1 cellular context compared by ENCODE assay signal in genomic region chr7:131107343-131108211, GRCh38.
TF ChIP-seq lines count a peak whose summit lies in the region.

No MANE protein-coding gene starts in this region.

TF ChIP-seq in K562, 482 proteins besides CTCF, POLR2A, EP300 and RAD21 (continued from another document and continues in another):
- TF ChIP-seq ZNF263 (CRISPR knock-in tag; IDR thresholded peaks at IDR 0.05; ENCODE audit: borderline replicate concordance) (no peak; the same call in 1 of the 2 replicates), ZFP91 (CRISPR knock-in tag; IDR thresholded peaks at IDR 0.05) (no peak), SNRNP70 (optimal IDR thresholded peaks at IDR 0.05; ENCODE audit: low read depth, low read length) (no peak), HDAC8 (tag; IDR thresholded peaks at IDR 0.05) (no peak), RNF2 (IDR thresholded peaks at IDR 0.05) (peak; percentile 73; the same call in 1 of the 2 replicates), ZBTB5 (IDR thresholded peaks at IDR 0.05) (no peak), SAFB (IDR thresholded peaks at IDR 0.05; ENCODE audit: borderline replicate concordance, low read depth, low read length) (0 out of 2 replicates have a peak, but pooled peaks have one; percentile 16), EZH2 (IDR thresholded peaks at IDR 0.05; ENCODE audit: borderline replicate concordance, low read depth, low read length) (no peak), NR3C1 (CRISPR knock-in tag; IDR thresholded peaks at IDR 0.05) (no peak), SMARCB1 (IDR thresholded peaks at IDR 0.05; ENCODE audit: insufficient read length, low read depth) (no peak), CBFA2T2 (conservative IDR thresholded peaks at IDR 0.05) (peak; percentile 82), TRIM24 (IDR thresholded peaks at IDR 0.05) (no peak), HLTF (IDR thresholded peaks at IDR 0.05) (0 out of 2 replicates have a peak, but pooled peaks have one; percentile 24), SMAD2 (IDR thresholded peaks at IDR 0.05; ENCODE audit: low read depth, low read length) (no peak), TAF9B (IDR thresholded peaks at IDR 0.05; ENCODE audit: partially characterized antibody) (no peak), ZNF143 (CRISPR knock-in tag; IDR thresholded peaks at IDR 0.05) (no peak), MYNN (IDR thresholded peaks at IDR 0.05) (no peak), MYNN (CRISPR knock-in tag; IDR thresholded peaks at IDR 0.05) (no peak), XRCC5 (IDR thresholded peaks at IDR 0.05; ENCODE audit: low read depth, low read length) (0 out of 2 replicates have a peak, but pooled peaks have one; percentile 11), TBL1XR1 (IDR thresholded peaks at IDR 0.05; ENCODE audit: low read length in 2 of 2) (no peak; a peak in 1 of 4 replicates), TCF7 (IDR thresholded peaks at IDR 0.05; ENCODE audit: borderline replicate concordance) (no peak; the same call in 1 of the 2 replicates), NBN (IDR thresholded peaks at IDR 0.05; ENCODE audit: low read depth) (no peak), SPI1 (IDR thresholded peaks at IDR 0.05; ENCODE audit: borderline replicate concordance, low read depth, low read length) (no peak), CHD2 (IDR thresholded peaks at IDR 0.05; ENCODE audit: low read depth, low read length) (peak; percentile 70), ZNF133 (CRISPR knock-in tag; IDR thresholded peaks at IDR 0.05) (no peak), ZNF121 (CRISPR knock-in tag; conservative IDR thresholded peaks at IDR 0.05) (no peak), IRF2 (CRISPR knock-in tag; IDR thresholded peaks at IDR 0.05) (no peak), JUNB (CRISPR knock-in tag; conservative IDR thresholded peaks at IDR 0.05) (no peak), RFX7 (CRISPR knock-in tag; IDR thresholded peaks at IDR 0.05) (no peak), ZEB2 (IDR thresholded peaks at IDR 0.05) (no peak), ZNF316 (IDR thresholded peaks at IDR 0.05) (no peak), ZNF583 (CRISPR knock-in tag; IDR thresholded peaks at IDR 0.05) (no peak), NELFE (IDR thresholded peaks at IDR 0.05; ENCODE audit: insufficient read depth, insufficient read length) (no peak), NR1H2 (CRISPR knock-in tag; IDR thresholded peaks at IDR 0.05) (peak; percentile 75; the same call in 1 of the 2 replicates), ZNF324 (CRISPR knock-in tag; IDR thresholded peaks at IDR 0.05) (no peak), ZFP36 (IDR thresholded peaks at IDR 0.05; ENCODE audit: low read depth, low read length, partially characterized antibody) (no peak), BCL6 (CRISPR knock-in tag; IDR thresholded peaks at IDR 0.05) (no peak), CREB3L1 (IDR thresholded peaks at IDR 0.05; ENCODE audit: borderline replicate concordance, low read depth) (peak; percentile 16; the same call in 1 of the 2 replicates), ZNF318 (IDR thresholded peaks at IDR 0.05; ENCODE audit: borderline replicate concordance in 1 of 2, low read depth in 1 of 2) (no peak), MEF2D (tag; conservative IDR thresholded peaks at IDR 0.05; ENCODE audit: low read depth) (no peak), ZNF384 (IDR thresholded peaks at IDR 0.05; ENCODE audit: low read depth, low read length) (peak; percentile 86), JUN (IDR thresholded peaks at IDR 0.05; ENCODE audit: borderline replicate concordance, low read depth, low read length) (no peak), JUN (CRISPR knock-in tag; IDR thresholded peaks at IDR 0.05; ENCODE audit: borderline replicate concordance) (peak; percentile 90), FOXJ2 (tag; IDR thresholded peaks at IDR 0.05) (0 out of 2 replicates have a peak, but pooled peaks have one; percentile 3), ZNF57 (CRISPR knock-in tag; IDR thresholded peaks at IDR 0.05) (no peak), ZBTB34 (CRISPR knock-in tag; IDR thresholded peaks at IDR 0.05) (no peak)
- TF ChIP-seq, protein P1, sequence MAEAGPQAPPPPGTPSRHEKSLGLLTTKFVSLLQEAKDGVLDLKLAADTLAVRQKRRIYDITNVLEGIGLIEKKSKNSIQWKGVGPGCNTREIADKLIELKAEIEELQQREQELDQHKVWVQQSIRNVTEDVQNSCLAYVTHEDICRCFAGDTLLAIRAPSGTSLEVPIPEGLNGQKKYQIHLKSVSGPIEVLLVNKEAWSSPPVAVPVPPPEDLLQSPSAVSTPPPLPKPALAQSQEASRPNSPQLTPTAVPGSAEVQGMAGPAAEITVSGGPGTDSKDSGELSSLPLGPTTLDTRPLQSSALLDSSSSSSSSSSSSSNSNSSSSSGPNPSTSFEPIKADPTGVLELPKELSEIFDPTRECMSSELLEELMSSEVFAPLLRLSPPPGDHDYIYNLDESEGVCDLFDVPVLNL (CRISPR knock-in tag; IDR thresholded peaks at IDR 0.05; ENCODE audit: low read depth): no peak
- TF ChIP-seq, protein P2, sequence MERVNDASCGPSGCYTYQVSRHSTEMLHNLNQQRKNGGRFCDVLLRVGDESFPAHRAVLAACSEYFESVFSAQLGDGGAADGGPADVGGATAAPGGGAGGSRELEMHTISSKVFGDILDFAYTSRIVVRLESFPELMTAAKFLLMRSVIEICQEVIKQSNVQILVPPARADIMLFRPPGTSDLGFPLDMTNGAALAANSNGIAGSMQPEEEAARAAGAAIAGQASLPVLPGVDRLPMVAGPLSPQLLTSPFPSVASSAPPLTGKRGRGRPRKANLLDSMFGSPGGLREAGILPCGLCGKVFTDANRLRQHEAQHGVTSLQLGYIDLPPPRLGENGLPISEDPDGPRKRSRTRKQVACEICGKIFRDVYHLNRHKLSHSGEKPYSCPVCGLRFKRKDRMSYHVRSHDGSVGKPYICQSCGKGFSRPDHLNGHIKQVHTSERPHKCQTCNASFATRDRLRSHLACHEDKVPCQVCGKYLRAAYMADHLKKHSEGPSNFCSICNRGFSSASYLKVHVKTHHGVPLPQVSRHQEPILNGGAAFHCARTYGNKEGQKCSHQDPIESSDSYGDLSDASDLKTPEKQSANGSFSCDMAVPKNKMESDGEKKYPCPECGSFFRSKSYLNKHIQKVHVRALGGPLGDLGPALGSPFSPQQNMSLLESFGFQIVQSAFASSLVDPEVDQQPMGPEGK (CRISPR knock-in tag; IDR thresholded peaks at IDR 0.05; ENCODE audit: borderline replicate concordance): no peak
- TF ChIP-seq, protein P3, sequence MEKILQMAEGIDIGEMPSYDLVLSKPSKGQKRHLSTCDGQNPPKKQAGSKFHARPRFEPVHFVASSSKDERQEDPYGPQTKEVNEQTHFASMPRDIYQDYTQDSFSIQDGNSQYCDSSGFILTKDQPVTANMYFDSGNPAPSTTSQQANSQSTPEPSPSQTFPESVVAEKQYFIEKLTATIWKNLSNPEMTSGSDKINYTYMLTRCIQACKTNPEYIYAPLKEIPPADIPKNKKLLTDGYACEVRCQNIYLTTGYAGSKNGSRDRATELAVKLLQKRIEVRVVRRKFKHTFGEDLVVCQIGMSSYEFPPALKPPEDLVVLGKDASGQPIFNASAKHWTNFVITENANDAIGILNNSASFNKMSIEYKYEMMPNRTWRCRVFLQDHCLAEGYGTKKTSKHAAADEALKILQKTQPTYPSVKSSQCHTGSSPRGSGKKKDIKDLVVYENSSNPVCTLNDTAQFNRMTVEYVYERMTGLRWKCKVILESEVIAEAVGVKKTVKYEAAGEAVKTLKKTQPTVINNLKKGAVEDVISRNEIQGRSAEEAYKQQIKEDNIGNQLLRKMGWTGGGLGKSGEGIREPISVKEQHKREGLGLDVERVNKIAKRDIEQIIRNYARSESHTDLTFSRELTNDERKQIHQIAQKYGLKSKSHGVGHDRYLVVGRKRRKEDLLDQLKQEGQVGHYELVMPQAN (IDR thresholded peaks at IDR 0.05; ENCODE audit: borderline replicate concordance): peak; percentile 63; the same call in 1 of the 2 replicates
